In the genomic region with DNA sequence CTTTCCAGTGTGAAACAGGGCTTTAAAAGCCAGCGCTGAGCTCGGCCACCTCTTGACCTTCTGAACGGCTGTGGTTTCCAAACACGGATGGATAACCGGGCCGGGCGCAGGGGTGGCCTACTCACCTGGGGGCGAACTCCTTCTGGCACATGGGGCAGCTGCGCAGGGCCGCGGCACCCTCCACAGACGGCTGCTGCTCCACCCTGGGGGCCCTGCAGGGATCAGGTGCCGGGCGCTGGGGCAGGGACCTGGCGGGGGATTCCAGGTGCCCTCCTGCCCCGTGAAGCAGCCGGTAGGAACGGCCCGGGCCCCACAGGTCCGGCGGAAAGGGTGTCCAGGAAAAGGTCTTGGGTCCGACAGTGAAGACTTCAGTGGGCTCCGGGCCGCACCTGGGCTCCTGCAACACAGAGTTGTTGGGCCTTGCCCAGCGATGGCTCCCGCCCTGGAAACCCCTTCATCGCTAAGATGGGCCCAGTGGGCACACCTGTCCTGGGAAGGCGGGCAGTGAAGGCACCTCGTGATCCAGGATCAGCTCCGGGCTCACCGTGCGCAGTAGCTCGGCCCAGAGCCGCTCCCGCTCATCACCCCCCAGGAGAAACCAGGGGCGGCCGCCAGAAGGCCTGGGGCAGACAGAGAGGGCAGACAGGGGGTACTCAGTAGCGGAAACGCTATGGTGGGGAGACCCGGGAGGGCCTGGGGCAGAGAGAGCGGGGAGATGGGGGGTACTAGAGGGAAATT, we compare ENCODE assay signal across 8 cellular contexts. TPM values are rescaled to one million over a fixed set of nuclear protein-coding genes. Genes with fewer than 3 reads are reported as not detected.
DNase-seq lines count a peak whose midpoint lies in the region; ATAC-seq and TF ChIP-seq lines count a peak whose summit lies in the region.
"Had no signal": no experiment of that assay in that cellular context is flagged by ENCODE, and none has a peak within 500 bp of the region (broad histone marks: within the 10 kb centered on the region; RNA-seq: fewer than 3 reads in every experiment).

No MANE protein-coding gene starts in this region.

- no peak overlapping the region for H3K27ac Mint-ChIP-seq in T-helper 17 cell
- no peak overlapping the region for H3K27ac Mint-ChIP-seq in glutamatergic neuron (ENCODE audit: unreplicated experiment)

- no peak for ATAC-seq in T-helper 17 cell
- no peak for ATAC-seq in GM21737 (IDR thresholded peaks at IDR 0.05; ENCODE audit: unreplicated experiment)
- no peak for ATAC-seq in GM21367 (IDR thresholded peaks at IDR 0.05; ENCODE audit: unreplicated experiment)
- ATAC-seq in HG02884 (IDR thresholded peaks at IDR 0.05; ENCODE audit: unreplicated experiment), result no peak

- H3K4me1 ChIP-seq in HAP-1 (peaks cover 14% of the 10 kb centered on the region), skeletal muscle tissue (ENCODE audit: control insufficient read depth in 3 of 3, insufficient read depth in 3 of 3, low read length in 3 of 3) (peaks cover 40 to 64% (median 56%) of the 10 kb centered on the region in 3 donors)

- DNase-seq in HAP-1 (ENCODE audit: low spot score in 2 of 2) (no peak), T-helper 17 cell (no peak), glutamatergic neuron (no peak)

- peaks cover 9% of the 10 kb centered on the region for H3K4me1 Mint-ChIP-seq in T-helper 17 cell
- peaks cover 8% of the 10 kb centered on the region for H3K4me1 Mint-ChIP-seq in glutamatergic neuron (ENCODE audit: low read depth, unreplicated experiment)

- TF ChIP-seq CTCF in glutamatergic neuron (IDR thresholded peaks at IDR 0.05; ENCODE audit: partially characterized antibody, unreplicated experiment), result no peak

- in situ Hi-C loops in HAP-1 (cut with MboI; ENCODE audit: low sequenced_read_pairs), result loop anchor here (25.0 kb wide), 1 partner anchor 594 kb away; no protein-coding TSS in a partner anchor

- H3K9ac ChIP-seq in skeletal muscle tissue (ENCODE audit: low read depth in 1 of 3, low read length in 3 of 3), result peak overlapping the region; percentile 20 to 60 (median 56)
- H3K9ac ChIP-seq: KMS-11 had no signal

- H3K4me3 ChIP-seq in HAP-1 (peak overlapping the region; percentile 58), skeletal muscle tissue (ENCODE audit: low read length in 3 of 3) (peak overlapping the region; percentile 9 to 52 (median 37))

- H3K36me3 ChIP-seq in HAP-1 (replicated peaks) (peaks cover 17% of the 10 kb centered on the region), skeletal muscle tissue (ENCODE audit: control insufficient read depth in 3 of 3, insufficient read depth in 3 of 3, low read length in 3 of 3) (no peaks in the 10 kb centered on the region)

- H3K27me3 Mint-ChIP-seq in T-helper 17 cell, result no peaks in the 10 kb centered on the region
- peaks cover 13% of the 10 kb centered on the region for H3K27me3 Mint-ChIP-seq in glutamatergic neuron (ENCODE audit: unreplicated experiment)

- peak overlapping the region; percentile 56 for H3K27ac ChIP-seq in skeletal muscle tissue (ENCODE audit: low read depth, low read length)
- H3K27ac ChIP-seq: KMS-11 had no signal

- no peaks in the 10 kb centered on the region for H3K27me3 ChIP-seq in HAP-1 (ENCODE audit: low read depth)
- no peaks in the 10 kb centered on the region for H3K27me3 ChIP-seq in skeletal muscle tissue (ENCODE audit: control insufficient read depth in 3 of 3, insufficient read depth in 3 of 3, low read length in 3 of 3)

- peak overlapping the region; percentile 84 for H3K4me3 Mint-ChIP-seq in T-helper 17 cell
- H3K4me3 Mint-ChIP-seq in glutamatergic neuron (ENCODE audit: unreplicated experiment), result peak overlapping the region; percentile 57

- peaks cover 11% of the 10 kb centered on the region for H3K9me3 Mint-ChIP-seq in glutamatergic neuron (ENCODE audit: unreplicated experiment)

- no peaks in the 10 kb centered on the region for H3K36me3 Mint-ChIP-seq in T-helper 17 cell (ENCODE audit: low read depth)
- no peaks in the 10 kb centered on the region for H3K36me3 Mint-ChIP-seq in glutamatergic neuron (ENCODE audit: unreplicated experiment)

- H3K9me3 ChIP-seq in HAP-1, result no peaks in the 10 kb centered on the region
- no peaks in the 10 kb centered on the region for H3K9me3 ChIP-seq in T-helper 17 cell (ENCODE audit: control insufficient read depth, low read length, poor library complexity, severe bottlenecking)
- H3K9me3 ChIP-seq in skeletal muscle tissue (ENCODE audit: control insufficient read depth in 3 of 3, low read length in 3 of 3), result no peaks in the 10 kb centered on the region

RNA-seq across cellular contexts. Expression of a gene that starts 0.9 kb away (rescaled TPM):
- 10 to 100 TPM; 44.6 to 48.6 TPM for total RNA-seq in T-helper 17 cell
- total RNA-seq in glutamatergic neuron (ENCODE audit: unreplicated experiment), result 111 TPM
- total RNA-seq in skeletal muscle tissue, result 13.0 TPM

RNA-seq across cellular contexts. Expression of a gene that starts 34.4 kb away (rescaled TPM):
- total RNA-seq in T-helper 17 cell (100 to 1,000 TPM; 183 to 215 TPM), glutamatergic neuron (ENCODE audit: unreplicated experiment) (143 TPM), skeletal muscle tissue (19.3 TPM)
